8 cellular contexts compared by ENCODE assay signal in the genomic region with DNA sequence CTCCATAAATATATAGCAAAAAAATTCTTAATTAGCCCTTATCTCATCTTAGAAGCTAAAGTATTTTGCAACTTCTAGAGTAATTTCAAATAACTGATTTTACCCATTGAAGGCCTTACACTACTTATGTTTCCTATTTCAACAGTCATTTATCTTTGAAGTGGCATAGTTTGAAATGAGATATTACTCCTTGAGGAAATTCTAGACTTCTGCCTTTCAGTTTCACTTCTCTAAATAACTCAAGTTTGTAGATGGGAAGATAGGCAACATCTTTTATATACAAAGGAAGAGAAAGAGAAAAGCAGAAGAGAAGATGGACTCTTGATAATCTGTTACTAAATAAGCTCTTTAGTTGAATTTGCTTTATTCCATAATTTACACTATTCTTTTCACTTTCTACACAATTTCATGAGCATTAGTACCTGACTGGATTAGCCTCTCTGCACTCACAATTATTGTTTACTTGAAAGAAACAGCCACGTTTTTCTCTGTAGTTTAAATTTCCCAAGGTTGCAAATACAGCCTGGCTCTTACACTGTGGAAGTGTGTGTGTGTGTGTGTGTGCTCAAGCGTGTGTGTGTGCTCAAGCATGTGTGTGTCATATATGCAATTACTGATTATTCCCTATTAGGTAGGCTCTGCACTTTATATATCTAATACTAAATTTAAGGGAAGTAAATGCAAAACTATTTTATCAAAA.
DNase-seq lines count a peak whose midpoint lies in the region; ATAC-seq, FAIRE-seq and TF ChIP-seq lines count a peak whose summit lies in the region.

No MANE protein-coding gene starts in this region.

- no peaks in the 10 kb centered on the region for H3K27me3 Mint-ChIP-seq in CD4-positive, alpha-beta T cell
- no peaks in the 10 kb centered on the region for H3K27me3 Mint-ChIP-seq in activated B cell treated with CpG ODN at 0.5 μM for 24 hours

- no peak for ATAC-seq in CD4-positive, alpha-beta T cell (ENCODE audit: poor library complexity)
- peak; percentile 96 for ATAC-seq in GM19452 (IDR thresholded peaks at IDR 0.05; ENCODE audit: unreplicated experiment)
- ATAC-seq in HG03354 (IDR thresholded peaks at IDR 0.05; ENCODE audit: poor library complexity, severe bottlenecking, unreplicated experiment): peak; percentile 99
- peak; percentile 92 for ATAC-seq in activated B cell treated with CpG ODN at 0.5 μM for 24 hours (ENCODE audit: low read depth)

- peaks cover 26% of the 10 kb centered on the region for H3K4me1 Mint-ChIP-seq in CD4-positive, alpha-beta T cell (ENCODE audit: low read depth)
- peaks cover 15% of the 10 kb centered on the region for H3K4me1 Mint-ChIP-seq in activated B cell treated with CpG ODN at 0.5 μM for 24 hours

- TF ChIP-seq CTCF in CD4-positive, alpha-beta T cell (IDR thresholded peaks at IDR 0.05): no peak
- no peak for TF ChIP-seq CTCF in activated B cell treated with CpG ODN at 0.5 μM for 24 hours (IDR thresholded peaks at IDR 0.05)

- no peaks in the 10 kb centered on the region for H3K9me3 Mint-ChIP-seq in CD4-positive, alpha-beta T cell
- H3K9me3 Mint-ChIP-seq in activated B cell treated with CpG ODN at 0.5 μM for 24 hours: peaks cover 2% of the 10 kb centered on the region

- H3K27ac ChIP-seq in CD4-positive, alpha-beta T cell (ENCODE audit: low read depth, low read length): no peak overlapping the region

- no peak for FAIRE-seq in RCC 7860 (lab: Jason Lieb, UNC)

- H3K27ac Mint-ChIP-seq in CD4-positive, alpha-beta T cell: peak overlapping the region; percentile 67
- H3K27ac Mint-ChIP-seq in activated B cell treated with CpG ODN at 0.5 μM for 24 hours: peak overlapping the region; percentile 82

- DNase-seq in CD4-positive, alpha-beta T cell: no peak
- no peak for DNase-seq in activated B cell treated with CpG ODN at 0.5 μM for 24 hours
- DNase-seq in RCC 7860 (ENCODE audit: low spot score): no peak
- no peak for DNase-seq in HK-2 (ENCODE audit: unreplicated experiment)
- DNase-seq in NCI-H526 treated with DMSO at 0.1 percent for 48 hours (lab: John Stamatoyannopoulos, UW): no peak
- DNase-seq in occipital lobe (lab: John Stamatoyannopoulos, UW): no peak

- H3K9me3 ChIP-seq in CD4-positive, alpha-beta T cell (ENCODE audit: control insufficient read depth, low read length): no peaks in the 10 kb centered on the region

- H3K27me3 ChIP-seq in CD4-positive, alpha-beta T cell (ENCODE audit: control insufficient read depth, insufficient read depth, low read length): no peaks in the 10 kb centered on the region

- H3K4me3 Mint-ChIP-seq in CD4-positive, alpha-beta T cell: peak overlapping the region; percentile 63
- peak overlapping the region; percentile 44 for H3K4me3 Mint-ChIP-seq in activated B cell treated with CpG ODN at 0.5 μM for 24 hours

- POLR2A ChIA-PET in CD4-positive, alpha-beta T cell (lab: Charles Lee): interaction anchor here (0.7 to 1.0 kb wide), 3 partner anchors 56 to 69 kb away, joined by 3 to 4 read pairs (median 4); no protein-coding TSS in a partner anchor
- POLR2A ChIA-PET in activated B cell treated with CpG ODN at 0.5 μM for 24 hours (lab: Charles Lee): interaction anchor here (0.6 to 1.3 kb wide), 6 partner anchors 10 to 166 kb away, joined by 3 to 13 read pairs (median 4); a partner anchor contains a TSS

- no peaks in the 10 kb centered on the region for H3K36me3 Mint-ChIP-seq in CD4-positive, alpha-beta T cell (ENCODE audit: low read depth)
- no peaks in the 10 kb centered on the region for H3K36me3 Mint-ChIP-seq in activated B cell treated with CpG ODN at 0.5 μM for 24 hours (ENCODE audit: low read depth)

- intact Hi-C loops in CD4-positive, alpha-beta T cell (cut with DNase I, micrococcal nuclease): no loop called here
- intact Hi-C loops in activated B cell treated with CpG ODN at 0.5 μM for 24 hours (cut with micrococcal nuclease): loop anchor here (1.0 to 5.0 kb wide), 4 partner anchors 56 to 167 kb away; a partner anchor contains a TSS

- CTCF ChIA-PET in CD4-positive, alpha-beta T cell (lab: Charles Lee): no interaction called here
- CTCF ChIA-PET in activated B cell treated with CpG ODN at 0.5 μM for 24 hours (lab: Charles Lee): interaction anchor here (0.6 to 1.0 kb wide), 2 partner anchors 19 to 61 kb away, joined by 3 read pairs; a partner anchor contains a TSS
